ENCODE assay signal across 33 cellular contexts in genomic region chr18:35868919-35869318, GRCh38.
"Had no signal": no experiment of that assay in that cellular context is flagged by ENCODE, and none has a peak within 500 bp of the region (broad histone marks: within the 10 kb centered on the region; RNA-seq: fewer than 3 reads in every experiment).

No MANE protein-coding gene starts in this region.

- DNase-seq: activated CD4-positive, alpha-beta memory T cell treated with anti-CD3 and anti-CD28 coated beads for 36 hours; activated CD4-positive, alpha-beta T cell treated with anti-CD3 and anti-CD28 coated beads for 36 hours; activated CD4-positive, alpha-beta T cell treated with anti-CD3 and anti-CD28 coated beads, Interleukin-2, amount 10 ng/mL, durations not matched to agents 24 days and 14 days; activated CD4-positive, CD25-positive, alpha-beta regulatory T cell; activated CD4-positive, CD25-positive, alpha-beta regulatory T cell treated with anti-CD3 and anti-CD28 coated beads, Interleukin-2, amount 50 U/mL, for 72 hours; activated CD8-positive, alpha-beta memory T cell treated with anti-CD3 and anti-CD28 coated beads, Interleukin-2, amount 10 ng/mL, durations not matched to agents 7 days and 5 days; activated CD8-positive, alpha-beta memory T cell treated with anti-CD3 and anti-CD28 coated beads, Interleukin-2, amount 50 U/mL, for 4 hours; activated CD8-positive, alpha-beta T cell treated with anti-CD3 and anti-CD28 coated beads, Interleukin-2, amount 10 ng/mL, durations not matched to agents 7 days and 5 days; activated effector memory CD4-positive, alpha-beta T cell treated with anti-CD3 and anti-CD28 coated beads, Interleukin-2, amount 50 U/mL, for 16 hours; activated naive CD4-positive, alpha-beta T cell treated with anti-CD3 and anti-CD28 coated beads for 36 hours; activated naive CD8-positive, alpha-beta T cell treated with anti-CD3 and anti-CD28 coated beads for 36 hours; activated naive CD8-positive, alpha-beta T cell treated with anti-CD3 and anti-CD28 coated beads, Interleukin-2, amount 50 U/mL, for 24 hours; activated T-cell treated with anti-CD3 and anti-CD28 coated beads, Interleukin-2, amount 50 U/mL, for 1 hour; activated T-cell treated with anti-CD3 and anti-CD28 coated beads, Interleukin-2, amount 50 U/mL, for 48 hours; adrenal gland; amygdala; central memory CD4-positive, alpha-beta T cell; cerebellar nuclear complex; colonic mucosa; effector CD8-positive, alpha-beta T cell; esophagus squamous epithelium; foreskin melanocyte; head of caudate nucleus; hippocampal formation; T-helper 17 cell; T1000 had no signal

- H3K27ac ChIP-seq: adrenal gland, ascending aorta, breast epithelium, cardiac muscle cell, colonic mucosa, epithelial cell of prostate, esophagus squamous epithelium, gastroesophageal sphincter had no signal

- H3K4me3 ChIP-seq: adrenal gland, ascending aorta, breast epithelium, cardiac muscle cell, colonic mucosa, esophagus squamous epithelium, gastroesophageal sphincter had no signal

- H3K4me1 ChIP-seq: adrenal gland, ascending aorta, breast epithelium, colonic mucosa, esophagus squamous epithelium, gastroesophageal sphincter had no signal

- ATAC-seq: activated CD4-positive, alpha-beta T cell treated with anti-CD3 and anti-CD28 coated beads for 36 hours; activated CD8-positive, alpha-beta memory T cell treated with anti-CD3 and anti-CD28 coated beads, Interleukin-2, amount 10 ng/mL, durations not matched to agents 7 days and 5 days; activated CD8-positive, alpha-beta T cell treated with anti-CD3 and anti-CD28 coated beads, Interleukin-2, amount 10 ng/mL, durations not matched to agents 7 days and 5 days; activated naive CD8-positive, alpha-beta T cell treated with anti-CD3 and anti-CD28 coated beads, Interleukin-2, amount 50 U/mL, for 24 hours; gastroesophageal sphincter; T-helper 17 cell had no signal

- H3K9me3 ChIP-seq: adrenal gland, colonic mucosa, esophagus squamous epithelium had no signal

- H3K36me3 ChIP-seq: adrenal gland, ascending aorta, breast epithelium, cardiac muscle cell, colonic mucosa, esophagus squamous epithelium, gastroesophageal sphincter had no signal

- FAIRE-seq: endometrium, endothelial cell of umbilical vein had no signal

- H3K27me3 ChIP-seq: adrenal gland, ascending aorta, breast epithelium, cardiac muscle cell, colonic mucosa, esophagus squamous epithelium, gastroesophageal sphincter had no signal
